ENCODE assay signal across 9 cellular contexts in the genomic region with DNA sequence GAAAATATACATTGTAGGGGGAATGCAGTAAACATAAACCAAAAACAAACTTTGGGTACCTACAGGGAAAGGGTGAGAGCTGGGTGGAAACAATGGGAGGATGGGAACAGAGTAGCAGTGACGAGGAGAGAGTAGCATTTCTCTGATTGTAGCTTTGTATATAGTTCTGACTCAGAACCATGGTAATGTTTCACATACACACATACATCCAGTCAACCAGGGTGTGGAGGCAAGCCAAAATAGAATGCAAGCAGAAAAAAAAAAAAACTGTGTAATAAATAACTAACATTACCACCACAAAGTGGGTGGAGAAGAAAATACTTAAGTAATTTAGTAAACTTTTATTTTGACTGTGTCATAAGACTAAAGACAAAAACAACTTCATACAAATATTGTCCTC.
DNase-seq lines count a peak whose midpoint lies in the region; ATAC-seq lines count a peak whose summit lies in the region.
"Had no signal": no experiment of that assay in that cellular context is flagged by ENCODE, and none has a peak within 500 bp of the region (broad histone marks: within the 10 kb centered on the region; RNA-seq: fewer than 3 reads in every experiment).

No MANE protein-coding gene starts in this region.

- ATAC-seq in GM18868 (IDR thresholded peaks at IDR 0.05; ENCODE audit: unreplicated experiment), result peak; percentile 66
- peak; percentile 71 for ATAC-seq in GM21786 (IDR thresholded peaks at IDR 0.05; ENCODE audit: unreplicated experiment)
- ATAC-seq in HG03439 (IDR thresholded peaks at IDR 0.05; ENCODE audit: unreplicated experiment), result peak; percentile 76
- ATAC-seq in GM19455 (IDR thresholded peaks at IDR 0.05; ENCODE audit: unreplicated experiment), result no peak
- ATAC-seq: mucosa of descending colon, PC-3 had no signal

- DNase-seq in hepatic stellate cell (ENCODE audit: low spot score), result peak; percentile 40
- no peak for DNase-seq in GDM1 (lab: John Stamatoyannopoulos, UW)
- no peak for DNase-seq in NCI-H1048 (lab: John Stamatoyannopoulos, UW)
- DNase-seq: mucosa of descending colon, PC-3 had no signal
